8 cellular contexts compared by ENCODE assay signal in the genomic region with DNA sequence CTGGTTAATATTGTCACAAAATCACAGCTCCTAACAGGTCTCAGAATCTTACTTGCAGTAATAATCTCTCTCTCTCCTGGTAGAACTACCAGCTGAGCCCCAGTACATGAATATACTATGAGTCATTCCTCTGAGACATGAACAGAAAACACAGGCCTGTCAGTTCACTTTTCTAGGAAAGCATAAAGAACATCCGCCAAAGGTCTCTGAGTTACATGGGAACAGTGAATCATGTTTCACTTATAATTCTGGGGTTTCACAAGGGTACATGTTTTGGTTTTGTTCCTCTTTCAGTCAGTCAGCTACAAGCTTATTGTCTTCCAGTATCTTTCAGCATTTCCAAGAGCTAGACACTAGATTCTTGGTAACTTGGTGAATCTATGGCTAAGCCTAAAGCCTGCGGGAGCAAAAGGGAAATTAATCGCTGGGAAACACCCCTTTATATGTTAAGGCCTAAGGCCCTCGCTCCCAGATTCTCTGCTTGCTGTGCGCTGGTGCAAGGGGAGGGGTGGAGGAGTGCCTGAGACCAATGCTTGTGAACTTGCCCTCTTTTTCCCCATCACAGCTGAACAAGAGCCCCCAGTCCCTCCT. TPM values are rescaled to one million over a fixed set of nuclear protein-coding genes. Genes with fewer than 3 reads are reported as not detected.
DNase-seq lines count a peak whose midpoint lies in the region; ATAC-seq, FAIRE-seq and TF ChIP-seq lines count a peak whose summit lies in the region.

No MANE protein-coding gene starts in this region.

- no peaks in the 10 kb centered on the region for H3K27me3 Mint-ChIP-seq in activated CD8-positive, alpha-beta memory T cell treated with anti-CD3 and anti-CD28 coated beads, Interleukin-2, amount 10 ng/mL, durations not matched to agents 7 days and 5 days

- no peaks in the 10 kb centered on the region for H3K9me3 ChIP-seq in kidney (ENCODE audit: control insufficient read depth in 1 of 2, low read length in 2 of 2)

- no peak for FAIRE-seq in HTR-8/SVneo (lab: Jason Lieb, UNC)
- FAIRE-seq in kidney (lab: Jason Lieb, UNC), result no peak

- H3K4me3 ChIP-seq in foreskin fibroblast (ENCODE audit: low read depth in 1 of 2, low read length in 2 of 2) (no peak overlapping the region), kidney (ENCODE audit: low read length in 2 of 2) (no peak overlapping the region)

- peak overlapping the region in 1 of 2 donors; percentile 53 for H3K27ac ChIP-seq in kidney (ENCODE audit: low read depth in 2 of 2, low read length in 2 of 2)

- TF ChIP-seq CTCF in foreskin fibroblast (IDR thresholded peaks at IDR 0.05; ENCODE audit: low read depth, low read length) (no peak), kidney (IDR thresholded peaks at IDR 0.05; ENCODE audit: borderline replicate concordance, extremely low read depth, insufficient read depth) (no peak)

- intact Hi-C loops in sciatic nerve (cut with DNase I) (loop anchor here (5.0 kb wide), 1 partner anchor 233 kb away; no protein-coding TSS in a partner anchor), kidney (cut with DNase I) (loop anchor here (10.0 kb wide), 1 partner anchor 60 kb away; no protein-coding TSS in a partner anchor)

- peaks cover 38% of the 10 kb centered on the region for H3K36me3 Mint-ChIP-seq in activated CD8-positive, alpha-beta memory T cell treated with anti-CD3 and anti-CD28 coated beads, Interleukin-2, amount 10 ng/mL, durations not matched to agents 7 days and 5 days

- CTCF ChIA-PET in activated CD8-positive, alpha-beta memory T cell treated with anti-CD3 and anti-CD28 coated beads, Interleukin-2, amount 10 ng/mL, durations not matched to agents 7 days and 5 days (lab: Charles Lee), result interaction anchor here (0.6 to 2.5 kb wide), 6 partner anchors 10 to 311 kb away, joined by 3 to 10 read pairs (median 5); no protein-coding TSS in a partner anchor

- peaks cover 26 to 63% of the 10 kb centered on the region in 2 donors for H3K36me3 ChIP-seq in kidney (ENCODE audit: control insufficient read depth in 1 of 2, insufficient read depth in 2 of 2, low read length in 2 of 2)

- H3K4me3 Mint-ChIP-seq in activated CD8-positive, alpha-beta memory T cell treated with anti-CD3 and anti-CD28 coated beads, Interleukin-2, amount 10 ng/mL, durations not matched to agents 7 days and 5 days, result peak overlapping the region; percentile 25

- H3K4me1 Mint-ChIP-seq in activated CD8-positive, alpha-beta memory T cell treated with anti-CD3 and anti-CD28 coated beads, Interleukin-2, amount 10 ng/mL, durations not matched to agents 7 days and 5 days, result peaks cover 26% of the 10 kb centered on the region

- no peak overlapping the region for H3K9ac ChIP-seq in kidney (ENCODE audit: low read length in 2 of 2)

- H3K27ac Mint-ChIP-seq in activated CD8-positive, alpha-beta memory T cell treated with anti-CD3 and anti-CD28 coated beads, Interleukin-2, amount 10 ng/mL, durations not matched to agents 7 days and 5 days, result peak overlapping the region; percentile 70

- DNase-seq in GF-D8 (lab: John Stamatoyannopoulos, UW) (peak; percentile 67), HTR-8/SVneo (ENCODE audit: insufficient read length, low spot score) (peak; percentile 72), foreskin fibroblast (peak; percentile 86 to 92), sciatic nerve (ENCODE audit: low spot score) (no peak), NCI-H2227 (lab: John Stamatoyannopoulos, UW; ENCODE audit: unreplicated experiment) (no peak), kidney (no peak)
- peak; percentile 44 for DNase-seq in activated CD8-positive, alpha-beta memory T cell treated with anti-CD3 and anti-CD28 coated beads, Interleukin-2, amount 10 ng/mL, durations not matched to agents 7 days and 5 days

- peaks cover 0 to 2% of the 10 kb centered on the region in 2 donors for H3K4me1 ChIP-seq in kidney (ENCODE audit: control insufficient read depth in 1 of 2, insufficient read depth in 1 of 2, low read depth in 1 of 2, low read length in 2 of 2)

- H3K9me3 Mint-ChIP-seq in activated CD8-positive, alpha-beta memory T cell treated with anti-CD3 and anti-CD28 coated beads, Interleukin-2, amount 10 ng/mL, durations not matched to agents 7 days and 5 days (ENCODE audit: low read depth), result no peaks in the 10 kb centered on the region

- ATAC-seq in GM21529 (IDR thresholded peaks at IDR 0.05; ENCODE audit: unreplicated experiment) (peak; percentile 89), sciatic nerve (peak; percentile 91)
- peak; percentile 98 for ATAC-seq in activated CD8-positive, alpha-beta memory T cell treated with anti-CD3 and anti-CD28 coated beads, Interleukin-2, amount 10 ng/mL, durations not matched to agents 7 days and 5 days

RNA-seq across cellular contexts. Expression of a gene that starts 31.7 kb away (rescaled TPM):
- total RNA-seq in activated CD8-positive, alpha-beta memory T cell treated with anti-CD3 and anti-CD28 coated beads, Interleukin-2, amount 10 ng/mL, durations not matched to agents 7 days and 5 days, result under 1 TPM; 0.30 to 0.96 TPM
- total RNA-seq in sciatic nerve, result 70.1 TPM
- 68.3 TPM for total RNA-seq in kidney
- 57.6 TPM for polyA plus RNA-seq in kidney (ENCODE audit: insufficient read depth, low read depth, low replicate concordance)

RNA-seq across cellular contexts. Expression of a gene that starts 44.9 kb away (rescaled TPM):
- 10 to 100 TPM; 23.6 to 32.7 TPM for total RNA-seq in activated CD8-positive, alpha-beta memory T cell treated with anti-CD3 and anti-CD28 coated beads, Interleukin-2, amount 10 ng/mL, durations not matched to agents 7 days and 5 days
- 60.9 TPM for total RNA-seq in sciatic nerve
- total RNA-seq in kidney, result 87.6 TPM
- 63.7 TPM for polyA plus RNA-seq in kidney (ENCODE audit: insufficient read depth, low read depth, low replicate concordance)

RNA-seq across cellular contexts. Expression of a gene that starts 56.7 kb away (rescaled TPM):
- under 1 TPM; 0.53 to 0.75 TPM for total RNA-seq in activated CD8-positive, alpha-beta memory T cell treated with anti-CD3 and anti-CD28 coated beads, Interleukin-2, amount 10 ng/mL, durations not matched to agents 7 days and 5 days
- total RNA-seq in sciatic nerve, result 2.2 TPM
- total RNA-seq in kidney, result 2.2 TPM
- 4.6 TPM for polyA plus RNA-seq in kidney (ENCODE audit: insufficient read depth, low read depth, low replicate concordance)

Comparison
In these comparisons a context has a peak if more than half of its experiments do, and no peak if none do; other contexts are left out.
1. DNase-seq: peak in GF-D8 (single experiment), HTR-8/SVneo (single experiment), activated CD8-positive, alpha-beta memory T cell treated with anti-CD3 and anti-CD28 coated beads, Interleukin-2, amount 10 ng/mL, durations not matched to agents 7 days and 5 days (single experiment) and foreskin fibroblast (2 of 2); none in sciatic nerve (single experiment), NCI-H2227 (single experiment) and kidney (single experiment).
2. RNA of a gene that starts 31.7 kb away (total RNA-seq): 70.1 TPM in sciatic nerve (single experiment) and 68.3 TPM in kidney (single experiment); 0.30 to 0.96 TPM in activated CD8-positive, alpha-beta memory T cell treated with anti-CD3 and anti-CD28 coated beads, Interleukin-2, amount 10 ng/mL, durations not matched to agents 7 days and 5 days; every median in the first group is over 10 times any median in the second.
3. Peak in every context shown above with its lines, with median percentiles within 50 percentile points of each other: ATAC-seq.